11 cellular contexts compared by ENCODE assay signal in genomic region chr3:159775372-159775961, GRCh38.
DNase-seq lines count a peak whose midpoint lies in the region; ATAC-seq, FAIRE-seq and TF ChIP-seq lines count a peak whose summit lies in the region.
"Had no signal": no experiment of that assay in that cellular context is flagged by ENCODE, and none has a peak within 500 bp of the region (broad histone marks: within the 10 kb centered on the region; RNA-seq: fewer than 3 reads in every experiment).

No MANE protein-coding gene starts in this region.

- no peak for TF ChIP-seq CTCF in brain microvascular endothelial cell (IDR thresholded peaks at IDR 0.05; ENCODE audit: low read depth, low read length, missing control alignments)
- TF ChIP-seq CTCF in kidney (IDR thresholded peaks at IDR 0.05; ENCODE audit: borderline replicate concordance, extremely low read depth, insufficient read depth): no peak

- H3K27ac ChIP-seq in brain microvascular endothelial cell: peak overlapping the region; percentile 78
- H3K27ac ChIP-seq in kidney (ENCODE audit: low read depth in 2 of 2, low read length in 2 of 2): peak overlapping the region; percentile 51 to 79
- H3K27ac ChIP-seq in urinary bladder (ENCODE audit: low read depth): peak overlapping the region; percentile 72
- H3K27ac ChIP-seq: 22Rv1, KMS-11 had no signal

- no peaks in the 10 kb centered on the region for H3K9me3 Mint-ChIP-seq in stimulated activated memory B cell treated with anti-CD40 and anti-IgM and Interleukin-4, amounts not matched to agents 10 μg/mL and 1 μg/mL and 100 μg/mL, for 72 hours
- H3K9me3 Mint-ChIP-seq: stimulated activated naive CD8-positive, alpha-beta T cell treated with anti-CD3 and anti-CD28 coated beads, Interleukin-15, Interleukin-2, amounts not matched to agents 100 ng/mL and 50 ng/mL, for 24 hours had no signal

- peak; percentile 25 for DNase-seq in NCI-H1105 (lab: John Stamatoyannopoulos, UW)
- DNase-seq in NCI-H1105 treated with DMSO at 0.1 percent for 48 hours (lab: John Stamatoyannopoulos, UW): no peak
- DNase-seq in brain microvascular endothelial cell: peak; percentile 63
- DNase-seq in kidney: peak; percentile 82
- no peak for DNase-seq in cerebellar cortex (ENCODE audit: low spot score)
- DNase-seq in stimulated activated CD4-positive, alpha-beta T cell treated with anti-CD3 and anti-CD28 coated beads, Interleukin-12 subunit alpha, Interleukin-12 subunit beta, amount 100 ng/mL, for 4 hours: no peak

- in situ Hi-C loops in brain microvascular endothelial cell (cut with HindIII; ENCODE audit: low pct_ligation_motif_present, low sequenced_read_pairs): loop anchor here (25.0 kb wide), 1 partner anchor 163 kb away; no protein-coding TSS in a partner anchor

- H3K36me3 Mint-ChIP-seq in stimulated activated memory B cell treated with anti-CD40 and anti-IgM and Interleukin-4, amounts not matched to agents 10 μg/mL and 1 μg/mL and 100 μg/mL, for 72 hours: no peaks in the 10 kb centered on the region

- H3K27me3 Mint-ChIP-seq in stimulated activated memory B cell treated with anti-CD40 and anti-IgM and Interleukin-4, amounts not matched to agents 10 μg/mL and 1 μg/mL and 100 μg/mL, for 72 hours: peaks cover 38% of the 10 kb centered on the region

- H3K36me3 ChIP-seq in brain microvascular endothelial cell (replicated peaks) (peaks cover 3% of the 10 kb centered on the region), kidney (ENCODE audit: control insufficient read depth in 1 of 2, insufficient read depth in 2 of 2, low read length in 2 of 2) (no peaks in the 10 kb centered on the region), urinary bladder (ENCODE audit: insufficient read depth) (no peaks in the 10 kb centered on the region)

- H3K9ac ChIP-seq in kidney (ENCODE audit: low read length in 2 of 2): peak overlapping the region; percentile 38
- H3K9ac ChIP-seq: KMS-11 had no signal

- no peaks in the 10 kb centered on the region for H3K4me1 Mint-ChIP-seq in stimulated activated memory B cell treated with anti-CD40 and anti-IgM and Interleukin-4, amounts not matched to agents 10 μg/mL and 1 μg/mL and 100 μg/mL, for 72 hours

- intact Hi-C loops in kidney (cut with DNase I): no loop called here

- H3K9me3 ChIP-seq in kidney (ENCODE audit: control insufficient read depth in 1 of 2, low read length in 2 of 2): no peaks in the 10 kb centered on the region

- no peak overlapping the region for H3K4me3 Mint-ChIP-seq in stimulated activated memory B cell treated with anti-CD40 and anti-IgM and Interleukin-4, amounts not matched to agents 10 μg/mL and 1 μg/mL and 100 μg/mL, for 72 hours
- H3K4me3 Mint-ChIP-seq: stimulated activated naive CD8-positive, alpha-beta T cell treated with anti-CD3 and anti-CD28 coated beads, Interleukin-15, Interleukin-2, amounts not matched to agents 100 ng/mL and 50 ng/mL, for 24 hours had no signal

- H3K4me1 ChIP-seq in kidney (ENCODE audit: control insufficient read depth in 1 of 2, insufficient read depth in 1 of 2, low read depth in 1 of 2, low read length in 2 of 2) (peaks cover 0 to 3% of the 10 kb centered on the region in 2 donors), urinary bladder (ENCODE audit: insufficient read depth) (no peaks in the 10 kb centered on the region)

- FAIRE-seq in kidney (lab: Jason Lieb, UNC): peak; percentile 23

- H3K27ac Mint-ChIP-seq in stimulated activated memory B cell treated with anti-CD40 and anti-IgM and Interleukin-4, amounts not matched to agents 10 μg/mL and 1 μg/mL and 100 μg/mL, for 72 hours: no peak overlapping the region
- H3K27ac Mint-ChIP-seq: stimulated activated naive CD8-positive, alpha-beta T cell treated with anti-CD3 and anti-CD28 coated beads, Interleukin-15, Interleukin-2, amounts not matched to agents 100 ng/mL and 50 ng/mL, for 24 hours had no signal

- H3K4me3 ChIP-seq in brain microvascular endothelial cell (ENCODE audit: low read depth, low read length) (no peak overlapping the region), kidney (ENCODE audit: low read length in 2 of 2) (no peak overlapping the region), urinary bladder (ENCODE audit: low read depth, low read length) (no peak overlapping the region)

- no peak for ATAC-seq in stimulated activated memory B cell treated with anti-CD40 and anti-IgM and Interleukin-4, amounts not matched to agents 10 μg/mL and 1 μg/mL and 100 μg/mL, for 72 hours

- H3K27me3 ChIP-seq in brain microvascular endothelial cell (replicated peaks): no peaks in the 10 kb centered on the region

- 33% methylated on average over 5 of the region's 5 CpGs for WGBS in urinary bladder

Comparison
In these comparisons a context has a peak if more than half of its experiments do, and no peak if none do; other contexts are left out.
1. DNase-seq: peak in NCI-H1105 (single experiment), brain microvascular endothelial cell (single experiment) and kidney (single experiment); none in NCI-H1105 treated with DMSO at 0.1 percent for 48 hours (single experiment), cerebellar cortex (single experiment) and stimulated activated CD4-positive, alpha-beta T cell treated with anti-CD3 and anti-CD28 coated beads, Interleukin-12 subunit alpha, Interleukin-12 subunit beta, amount 100 ng/mL, for 4 hours (single experiment).
2. Peak in every context shown above with its lines, with median percentiles within 50 percentile points of each other: H3K27ac ChIP-seq.